18 cellular contexts compared by ENCODE assay signal in the genomic region with DNA sequence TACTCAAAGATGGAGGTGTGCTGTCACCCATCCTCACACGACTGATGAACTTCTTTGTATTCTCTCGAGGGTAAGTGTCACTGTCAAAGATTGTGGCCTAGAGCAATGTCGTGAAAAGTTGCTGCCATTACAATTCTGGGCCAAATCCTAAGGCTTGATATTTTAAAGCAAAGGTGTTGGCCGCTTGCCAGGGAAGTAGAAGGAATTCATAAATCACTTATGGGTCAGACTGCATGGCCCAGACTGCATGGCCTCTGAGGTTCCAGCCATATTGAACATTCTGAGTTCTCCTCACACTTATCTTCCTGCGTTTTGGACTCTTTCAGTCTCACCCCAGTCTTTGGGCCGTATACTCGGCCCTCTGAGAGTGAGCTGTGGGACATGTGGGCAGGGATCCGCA.
"Had no signal": no experiment of that assay in that cellular context is flagged by ENCODE, and none has a peak within 500 bp of the region (broad histone marks: within the 10 kb centered on the region; RNA-seq: fewer than 3 reads in every experiment).

No MANE protein-coding gene starts in this region.

- H3K4me1 ChIP-seq: heart left ventricle, right atrium auricular region, sigmoid colon, tibial artery, upper lobe of left lung, uterus had no signal

- H3K4me3 Mint-ChIP-seq: naive thymus-derived CD4-positive, alpha-beta T cell; neural crest cell had no signal

- H3K4me3 ChIP-seq: coronary artery, heart left ventricle, right atrium auricular region, sigmoid colon, skin epidermis, tibial artery, upper lobe of left lung, uterus had no signal

- H3K27ac Mint-ChIP-seq: naive thymus-derived CD4-positive, alpha-beta T cell had no signal

- H3K9me3 ChIP-seq: heart left ventricle, right atrium auricular region, sigmoid colon, tibial artery, upper lobe of left lung, uterus had no signal

- H3K27me3 ChIP-seq: heart left ventricle, right atrium auricular region, sigmoid colon, tibial artery, upper lobe of left lung, uterus had no signal

- H3K27ac ChIP-seq: coronary artery, heart left ventricle, right atrium auricular region, sigmoid colon, skin epidermis, tibial artery, upper lobe of left lung, uterus had no signal

- DNase-seq: effector CD4-positive, alpha-beta T cell; foreskin melanocyte; heart left ventricle; hippocampal formation; left colon; left ventricle myocardium superior; mesendoderm; naive thymus-derived CD4-positive, alpha-beta T cell; posterior cingulate gyrus; sigmoid colon; stimulated activated naive CD8-positive, alpha-beta T cell treated with anti-CD3 and anti-CD28 coated beads, Interleukin-15, Interleukin-2, amounts not matched to agents 100 U/mL and 50 U/mL, for 24 hours; tibial artery; upper lobe of left lung; uterus had no signal

- H3K4me1 Mint-ChIP-seq: naive thymus-derived CD4-positive, alpha-beta T cell; neural crest cell had no signal

- H3K36me3 ChIP-seq: right atrium auricular region, uterus had no signal

- H3K9me3 Mint-ChIP-seq: naive thymus-derived CD4-positive, alpha-beta T cell; neural crest cell had no signal

- ATAC-seq: heart left ventricle; left colon; left ventricle myocardium superior; naive thymus-derived CD4-positive, alpha-beta T cell; stimulated activated naive CD8-positive, alpha-beta T cell treated with anti-CD3 and anti-CD28 coated beads, Interleukin-15, Interleukin-2, amounts not matched to agents 100 U/mL and 50 U/mL, for 24 hours had no signal
